ENCODE assay signal across 2 cellular contexts in genomic region chr6:114432380-114432779, GRCh38.
TF ChIP-seq lines count a peak whose summit lies in the region.

No MANE protein-coding gene starts in this region.

TF ChIP-seq in HepG2, 621 proteins besides CTCF, POLR2A, EP300 and RAD21 (continued from another document):
- TF ChIP-seq REST (IDR thresholded peaks at IDR 0.05; ENCODE audit: borderline replicate concordance in 1 of 2, low read depth in 1 of 2, low read length in 2 of 2): peak in 1 of 2 experiments; percentile 87; a peak in 3 of 4 replicates

TF ChIP-seq in GM12878, 131 proteins besides CTCF, POLR2A, EP300 and RAD21:
- TF ChIP-seq E2F8 (IDR thresholded peaks at IDR 0.05; ENCODE audit: low read depth, partially characterized antibody) (no peak), REST (IDR thresholded peaks at IDR 0.05; ENCODE audit: low read depth, low read length) (peak; percentile 68)
